Comparison of ENCODE assay signal across 8 cellular contexts in genomic region chr22:35150163-35151107, GRCh38.
DNase-seq lines count a peak whose midpoint lies in the region; ATAC-seq and TF ChIP-seq lines count a peak whose summit lies in the region.

No MANE protein-coding gene starts in this region.

- H3K9me3 ChIP-seq in AG04450 (ENCODE audit: control insufficient read depth, insufficient read depth, low read length), result no peaks in the 10 kb centered on the region
- H3K9me3 ChIP-seq in effector memory CD4-positive, alpha-beta T cell (ENCODE audit: control insufficient read depth, low read length), result no peaks in the 10 kb centered on the region
- H3K9me3 ChIP-seq in mucosa of descending colon, result no peaks in the 10 kb centered on the region

- no peaks in the 10 kb centered on the region for H3K36me3 ChIP-seq in effector memory CD4-positive, alpha-beta T cell (ENCODE audit: control insufficient read depth, insufficient read depth, low read length)
- no peaks in the 10 kb centered on the region for H3K36me3 ChIP-seq in mucosa of descending colon (ENCODE audit: low read depth)

- no peak for DNase-seq in AG04450 (ENCODE audit: low read depth, low spot score)
- peak; percentile 70 for DNase-seq in GM13976 (ENCODE audit: low spot score)
- DNase-seq in NCI-H1105 treated with DMSO at 0.1 percent for 48 hours (lab: John Stamatoyannopoulos, UW), result peak; percentile 27
- DNase-seq in activated CD4-positive, alpha-beta T cell treated with anti-CD3 and anti-CD28 coated beads, Interleukin-2, amount 50 U/mL, for 48 hours, result peak; percentile 69 to 79
- peak; percentile 2 to 30 (median 3) for DNase-seq in effector memory CD4-positive, alpha-beta T cell
- DNase-seq in mucosa of descending colon, result peak in 2 of 3 donors; percentile 81 to 86
- DNase-seq in stimulated activated naive CD4-positive, alpha-beta T cell (lab: John Stamatoyannopoulos, UW), result peak in 5 of 6 experiments; percentile 3 to 37 (median 20)
- no peak for DNase-seq in putamen (ENCODE audit: low spot score)

- ATAC-seq in mucosa of descending colon, result peak; percentile 79

- POLR2A ChIA-PET in AG04450 (lab: Yijun Ruan, JAX), result no interaction called here

- in situ Hi-C loops in GM13976 (cut with MboI; ENCODE audit: low sequenced_read_pairs, unreplicated experiment), result loop anchor here (10.0 kb wide), 1 partner anchor 736 kb away; no protein-coding TSS in a partner anchor

- peak; percentile 76 for TF ChIP-seq CTCF in AG04450 (IDR thresholded peaks at IDR 0.05; ENCODE audit: low read depth, low read length)
- peak; percentile 80 for TF ChIP-seq CTCF in GM13976 (IDR thresholded peaks at IDR 0.05; ENCODE audit: borderline replicate concordance, control extremely low read depth, extremely low read depth, insufficient read depth, missing control alignments)
- peak; percentile 45 for TF ChIP-seq CTCF in mucosa of descending colon (IDR thresholded peaks at IDR 0.05)

- H3K4me3 ChIP-seq in AG04450 (ENCODE audit: low read depth, low read length) (no peak overlapping the region), mucosa of descending colon (no peak overlapping the region)
- no peak overlapping the region for H3K4me3 ChIP-seq in effector memory CD4-positive, alpha-beta T cell (ENCODE audit: insufficient read depth, low read depth, low read length, poor library complexity, severe bottlenecking)

- no peaks in the 10 kb centered on the region for H3K27me3 ChIP-seq in AG04450 (ENCODE audit: control insufficient read depth, insufficient read depth, low read length)
- H3K27me3 ChIP-seq in effector memory CD4-positive, alpha-beta T cell (replicated peaks; ENCODE audit: control insufficient read depth, insufficient read depth, low read length, poor library complexity, severe bottlenecking), result peaks cover 7% of the 10 kb centered on the region

- intact Hi-C loops in mucosa of descending colon (cut with DNase I, micrococcal nuclease), result loop anchor here in 1 of 2 donors (10.0 kb wide), 1 partner anchor 736 kb away; no protein-coding TSS in a partner anchor

- CTCF ChIA-PET in AG04450 (lab: Charles Lee), result interaction anchor here (0.5 to 4.0 kb wide), 21 partner anchors 9 to 1851 kb away, joined by 3 to 31 read pairs (median 3); no protein-coding TSS in a partner anchor

- H3K4me1 ChIP-seq in effector memory CD4-positive, alpha-beta T cell (ENCODE audit: control insufficient read depth, insufficient read depth, low read length, poor library complexity, severe bottlenecking), result no peaks in the 10 kb centered on the region
- no peaks in the 10 kb centered on the region for H3K4me1 ChIP-seq in mucosa of descending colon (ENCODE audit: low read depth)

- H3K27ac ChIP-seq in AG04450 (ENCODE audit: low read depth, low read length), result no peak overlapping the region
- no peak overlapping the region for H3K27ac ChIP-seq in effector memory CD4-positive, alpha-beta T cell (ENCODE audit: insufficient read depth, low read length, poor library complexity, severe bottlenecking)

Comparison
In these comparisons a context has a peak if more than half of its experiments do, and no peak if none do; other contexts are left out.
1. DNase-seq: peak in GM13976 (single experiment), NCI-H1105 treated with DMSO at 0.1 percent for 48 hours (single experiment), activated CD4-positive, alpha-beta T cell treated with anti-CD3 and anti-CD28 coated beads, Interleukin-2, amount 50 U/mL, for 48 hours (2 of 2), effector memory CD4-positive, alpha-beta T cell (3 of 3), mucosa of descending colon (2 of 3) and stimulated activated naive CD4-positive, alpha-beta T cell (5 of 6); none in AG04450 (single experiment) and putamen (single experiment).
2. Peak in every context shown above with its lines, with median percentiles within 50 percentile points of each other: CTCF ChIP-seq.